18 cellular contexts compared by ENCODE assay signal in the genomic region with DNA sequence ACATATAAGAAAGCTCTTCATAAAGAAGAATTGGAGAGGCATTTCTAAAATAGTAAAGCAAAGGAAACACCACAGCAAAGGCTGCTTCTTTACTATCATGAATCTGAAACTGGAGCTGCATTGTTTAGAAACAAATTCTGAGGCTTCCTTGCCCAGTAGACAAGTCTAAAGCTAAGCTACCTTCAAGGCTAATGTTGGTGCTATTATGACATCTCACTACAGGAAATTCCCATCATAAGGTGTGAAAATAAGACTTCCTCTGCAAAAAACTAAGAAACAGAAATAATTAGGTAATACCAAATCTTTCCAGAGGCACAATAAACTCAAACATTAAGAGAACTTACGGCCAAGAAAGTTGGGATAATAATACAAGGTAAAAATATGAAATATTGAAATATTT.
"Had no signal": no experiment of that assay in that cellular context is flagged by ENCODE, and none has a peak within 500 bp of the region (broad histone marks: within the 10 kb centered on the region; RNA-seq: fewer than 3 reads in every experiment).

No MANE protein-coding gene starts in this region.

- H3K27ac Mint-ChIP-seq: activated CD4-positive, alpha-beta T cell treated with anti-CD3 and anti-CD28 coated beads, Interleukin-2, amount 10 ng/mL, durations not matched to agents 24 days and 14 days; activated CD8-positive, alpha-beta T cell treated with anti-CD3 and anti-CD28 coated beads for 36 hours; activated naive CD4-positive, alpha-beta T cell treated with anti-CD3 and anti-CD28 coated beads for 36 hours; natural killer cell; stimulated activated memory B cell treated with anti-CD40 and anti-IgM and Interleukin-4, amounts not matched to agents 10 μg/mL and 1 μg/mL and 100 μg/mL, for 72 hours had no signal

- H3K9me3 Mint-ChIP-seq: activated CD4-positive, alpha-beta T cell treated with anti-CD3 and anti-CD28 coated beads, Interleukin-2, amount 10 ng/mL, durations not matched to agents 24 days and 14 days; activated T-cell treated with anti-CD3 and anti-CD28 coated beads, Interleukin-2, amount 50 U/mL, for 4 hours; stimulated activated memory B cell treated with anti-CD40 and anti-IgM and Interleukin-4, amounts not matched to agents 10 μg/mL and 1 μg/mL and 100 μg/mL, for 72 hours had no signal

- ATAC-seq: activated CD8-positive, alpha-beta T cell treated with anti-CD3 and anti-CD28 coated beads for 36 hours; activated T-cell treated with anti-CD3 and anti-CD28 coated beads, Interleukin-2, amount 50 U/mL, for 4 hours; left colon; lower lobe of right lung; natural killer cell; pancreas; sciatic nerve; stimulated activated memory B cell treated with anti-CD40 and anti-IgM and Interleukin-4, amounts not matched to agents 10 μg/mL and 1 μg/mL and 100 μg/mL, for 72 hours had no signal

- DNase-seq: activated CD4-positive, alpha-beta T cell treated with anti-CD3 and anti-CD28 coated beads, Interleukin-2, amount 10 ng/mL, durations not matched to agents 24 days and 14 days; activated CD8-positive, alpha-beta T cell treated with anti-CD3 and anti-CD28 coated beads for 36 hours; activated naive CD4-positive, alpha-beta T cell treated with anti-CD3 and anti-CD28 coated beads for 36 hours; activated T-cell treated with anti-CD3 and anti-CD28 coated beads, Interleukin-2, amount 50 U/mL, for 4 hours; brain microvascular endothelial cell; central memory CD4-positive, alpha-beta T cell; erythroblast; hypothalamus; islet precursor cell; left colon; lower lobe of right lung; natural killer cell; pancreas; stimulated activated CD4-positive, alpha-beta T cell treated with anti-CD3 and anti-CD28 coated beads, Interleukin-4, amount 100 ng/mL, for 4 hours had no signal

- H3K27me3 Mint-ChIP-seq: stimulated activated memory B cell treated with anti-CD40 and anti-IgM and Interleukin-4, amounts not matched to agents 10 μg/mL and 1 μg/mL and 100 μg/mL, for 72 hours had no signal

- H3K9me3 ChIP-seq: lower lobe of right lung, pancreas had no signal

- H3K27ac ChIP-seq: brain microvascular endothelial cell, coronary artery, lower lobe of right lung, pancreas, thoracic aorta had no signal

- H3K4me1 ChIP-seq: lower lobe of right lung, pancreas had no signal

- H3K4me3 ChIP-seq: coronary artery, lower lobe of right lung, pancreas, thoracic aorta had no signal

- H3K4me3 Mint-ChIP-seq: activated CD4-positive, alpha-beta T cell treated with anti-CD3 and anti-CD28 coated beads, Interleukin-2, amount 10 ng/mL, durations not matched to agents 24 days and 14 days; activated CD8-positive, alpha-beta T cell treated with anti-CD3 and anti-CD28 coated beads for 36 hours; activated naive CD4-positive, alpha-beta T cell treated with anti-CD3 and anti-CD28 coated beads for 36 hours; activated T-cell treated with anti-CD3 and anti-CD28 coated beads, Interleukin-2, amount 50 U/mL, for 4 hours; natural killer cell; stimulated activated memory B cell treated with anti-CD40 and anti-IgM and Interleukin-4, amounts not matched to agents 10 μg/mL and 1 μg/mL and 100 μg/mL, for 72 hours had no signal

- H3K27me3 ChIP-seq: brain microvascular endothelial cell, pancreas had no signal

- H3K36me3 Mint-ChIP-seq: natural killer cell; stimulated activated memory B cell treated with anti-CD40 and anti-IgM and Interleukin-4, amounts not matched to agents 10 μg/mL and 1 μg/mL and 100 μg/mL, for 72 hours had no signal

- H3K36me3 ChIP-seq: brain microvascular endothelial cell, lower lobe of right lung, pancreas, thoracic aorta had no signal

- H3K4me1 Mint-ChIP-seq: natural killer cell; stimulated activated memory B cell treated with anti-CD40 and anti-IgM and Interleukin-4, amounts not matched to agents 10 μg/mL and 1 μg/mL and 100 μg/mL, for 72 hours had no signal
